Comparison of ENCODE assay signal across 10 cellular contexts in genomic region chr2:30217644-30218361, GRCh38. TPM values are rescaled to one million over a fixed set of nuclear protein-coding genes. Genes with fewer than 3 reads are reported as not detected.
A peak's percentile ranks its signal among the peaks of the same experiment; 100 is the strongest.
DNase-seq lines count a peak whose midpoint lies in the region; ATAC-seq and TF ChIP-seq lines count a peak whose summit lies in the region.
"Had no signal": no experiment of that assay in that cellular context is flagged by ENCODE, and none has a peak within 500 bp of the region (broad histone marks: within the 10 kb centered on the region; RNA-seq: fewer than 3 reads in every experiment).

No MANE protein-coding gene starts in this region.

- H3K27me3 Mint-ChIP-seq in chondrocyte (ENCODE audit: low read depth) = no peaks in the 10 kb centered on the region

- DNase-seq in GM13976 (ENCODE audit: low spot score) (peak; percentile 40), NCI-H2081 (lab: John Stamatoyannopoulos, UW) (peak; percentile 89 to 96), chondrocyte (ENCODE audit: low spot score) (no peak), cortex of kidney (lab: John Stamatoyannopoulos, UW) (no peak), HUDEP-2 (lab: John Stamatoyannopoulos, UW; ENCODE audit: unreplicated experiment in 76 of 76) (no peak), cerebellar cortex (ENCODE audit: low spot score) (no peak)
- DNase-seq: foreskin fibroblast had no signal

- no peaks in the 10 kb centered on the region for H3K9me3 ChIP-seq in parathyroid adenoma (ENCODE audit: control insufficient read depth, low read length)

- peak overlapping the region; percentile 29 for H3K4me2 ChIP-seq in parathyroid adenoma (ENCODE audit: low read length)

- no peak overlapping the region for H3K9ac ChIP-seq in parathyroid adenoma

- TF ChIP-seq CTCF in GM13976 (IDR thresholded peaks at IDR 0.05; ENCODE audit: borderline replicate concordance, control extremely low read depth, extremely low read depth, insufficient read depth, missing control alignments) = no peak
- TF ChIP-seq CTCF in chondrocyte (IDR thresholded peaks at IDR 0.05) = no peak
- TF ChIP-seq CTCF in parathyroid adenoma (IDR thresholded peaks at IDR 0.05) = no peak

- H3K27ac Mint-ChIP-seq in chondrocyte (ENCODE audit: unreplicated experiment) = peak overlapping the region; percentile 12
- H3K27ac Mint-ChIP-seq: activated naive CD4-positive, alpha-beta T cell treated with anti-CD3 and anti-CD28 coated beads, Interleukin-2, amount 50 U/mL, for 72 hours had no signal

- no peak for ATAC-seq in GM21423 (IDR thresholded peaks at IDR 0.05; ENCODE audit: unreplicated experiment)

- H3K4me1 ChIP-seq in parathyroid adenoma = peaks cover 42% of the 10 kb centered on the region

- in situ Hi-C loops in GM13976 (cut with MboI; ENCODE audit: low sequenced_read_pairs, unreplicated experiment) = no loop called here

- H3K79me2 ChIP-seq in parathyroid adenoma = peaks cover 3% of the 10 kb centered on the region

- H3K4me3 Mint-ChIP-seq in chondrocyte (ENCODE audit: unreplicated experiment) = no peak overlapping the region

- H3K27me3 ChIP-seq in parathyroid adenoma (ENCODE audit: control insufficient read depth, insufficient read depth, low read length) = no peaks in the 10 kb centered on the region

- no peaks in the 10 kb centered on the region for H3K9me3 Mint-ChIP-seq in chondrocyte (ENCODE audit: low read depth)
- H3K9me3 Mint-ChIP-seq: activated naive CD4-positive, alpha-beta T cell treated with anti-CD3 and anti-CD28 coated beads, Interleukin-2, amount 50 U/mL, for 72 hours had no signal

- H3K36me3 Mint-ChIP-seq in chondrocyte (ENCODE audit: low read depth) = no peaks in the 10 kb centered on the region
- H3K36me3 Mint-ChIP-seq: activated naive CD4-positive, alpha-beta T cell treated with anti-CD3 and anti-CD28 coated beads, Interleukin-2, amount 50 U/mL, for 72 hours had no signal

- H3K4me1 Mint-ChIP-seq in chondrocyte (ENCODE audit: low read depth) = peaks cover 19% of the 10 kb centered on the region

- peak overlapping the region; percentile 98 for H3K27ac ChIP-seq in parathyroid adenoma

- H2AFZ ChIP-seq in parathyroid adenoma = peak overlapping the region; percentile 89

- peak overlapping the region; percentile 8 for H3K4me3 ChIP-seq in parathyroid adenoma (ENCODE audit: low read depth, low read length)

- no peaks in the 10 kb centered on the region for H3K36me3 ChIP-seq in parathyroid adenoma (ENCODE audit: control insufficient read depth, insufficient read depth, low read length)

RNA-seq across cellular contexts. Expression of gene LBH, which starts 13.5 kb away (rescaled TPM):
- total RNA-seq in chondrocyte = 88.6 to 96.6 TPM (median 88.8 TPM) in 3 replicates

Comparison
In these comparisons a context has a peak if more than half of its experiments do, and no peak if none do; other contexts are left out.
1. DNase-seq: peak in GM13976 (single experiment) and NCI-H2081 (2 of 2); none in chondrocyte (single experiment), cortex of kidney (single experiment), HUDEP-2 (0 of 76) and cerebellar cortex (single experiment).